ENCODE assay signal across 14 cellular contexts in the genomic region with DNA sequence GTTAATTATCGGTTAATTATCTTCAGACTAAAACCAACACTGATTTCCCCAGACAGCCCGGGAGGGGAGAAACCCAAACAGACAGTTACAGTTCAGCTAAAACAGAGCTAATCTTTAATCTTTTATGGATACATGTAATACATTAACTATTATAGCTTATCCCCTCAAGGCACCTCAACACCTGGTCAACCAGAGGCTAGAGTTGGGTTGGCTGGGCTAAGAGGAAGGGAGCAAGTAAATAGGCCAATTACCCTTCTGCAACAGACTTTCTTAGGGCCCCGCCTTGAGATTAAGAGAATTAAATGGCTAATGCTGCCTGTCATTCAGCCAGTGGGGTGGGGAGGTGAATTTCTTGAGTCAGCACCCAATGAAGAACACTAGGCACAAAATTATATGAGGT. TPM values are rescaled to one million over a fixed set of nuclear protein-coding genes. Genes with fewer than 3 reads are reported as not detected.
DNase-seq lines count a peak whose midpoint lies in the region; ATAC-seq and TF ChIP-seq lines count a peak whose summit lies in the region.
"Had no signal": no experiment of that assay in that cellular context is flagged by ENCODE, and none has a peak within 500 bp of the region (broad histone marks: within the 10 kb centered on the region; RNA-seq: fewer than 3 reads in every experiment).

No MANE protein-coding gene starts in this region.

- peaks cover 18% of the 10 kb centered on the region for H3K4me1 ChIP-seq in mucosa of descending colon (ENCODE audit: low read depth)
- peaks cover 0 to 12% (median 0%) of the 10 kb centered on the region in 9 donors for H3K4me1 ChIP-seq in heart right ventricle

- peak; percentile 62 for ATAC-seq in GM19438 (IDR thresholded peaks at IDR 0.05; ENCODE audit: low read depth, unreplicated experiment)
- ATAC-seq in HG03108 (IDR thresholded peaks at IDR 0.05; ENCODE audit: unreplicated experiment) = peak; percentile 69
- peak; percentile 91 for ATAC-seq in mucosa of descending colon
- ATAC-seq in left ventricle myocardium superior = no peak
- no peak for ATAC-seq in HG02970 (IDR thresholded peaks at IDR 0.05; ENCODE audit: low FRiP score, unreplicated experiment)
- no peak for ATAC-seq in heart right ventricle

- H3K4me1 Mint-ChIP-seq in mesothelial cell of epicardium = peaks cover 3% of the 10 kb centered on the region

- H3K27me3 ChIP-seq in heart right ventricle = peaks cover 0 to 14% (median 0%) of the 10 kb centered on the region in 7 donors
- H3K27me3 ChIP-seq: MG63 had no signal

- intact Hi-C loops in mucosa of descending colon (cut with DNase I, micrococcal nuclease) = no loop called here
- intact Hi-C loops in left ventricle myocardium superior (cut with micrococcal nuclease) = no loop called here
- intact Hi-C loops in heart right ventricle (cut with DNase I) = loop anchor here in 1 of 10 donors (10.0 kb wide), 1 partner anchor 57 kb away; no protein-coding TSS in a partner anchor

- H3K36me3 Mint-ChIP-seq in mesothelial cell of epicardium = no peaks in the 10 kb centered on the region

- H3K4me3 ChIP-seq in mucosa of descending colon (no peak overlapping the region), heart right ventricle (no peak overlapping the region)
- H3K4me3 ChIP-seq: MG63, skin epidermis had no signal

- peak overlapping the region; percentile 54 for H3K27ac ChIP-seq in VCaP
- H3K27ac ChIP-seq in heart right ventricle = no peak overlapping the region
- H3K27ac ChIP-seq: skin epidermis had no signal

- peak in 2 of 3 donors; percentile 39 to 85 for DNase-seq in mucosa of descending colon
- no peak for DNase-seq in mesothelial cell of epicardium (ENCODE audit: low spot score in 2 of 2, unreplicated experiment in 2 of 2)
- no peak for DNase-seq in left ventricle myocardium superior
- no peak for DNase-seq in heart right ventricle
- DNase-seq: activated T-cell treated with anti-CD3 and anti-CD28 coated beads for 4 hours, foreskin fibroblast, MG63, NCI-H526, trophoblast cell had no signal

- WGBS in heart right ventricle, 2 donors = 64 to 77% methylated on average over 3 of the region's 3 CpGs

- TF ChIP-seq CTCF in VCaP (conservative IDR thresholded peaks at IDR 0.05) (no peak), mucosa of descending colon (IDR thresholded peaks at IDR 0.05) (no peak), mesothelial cell of epicardium (IDR thresholded peaks at IDR 0.05; ENCODE audit: unreplicated experiment) (no peak), heart right ventricle (IDR thresholded peaks at IDR 0.05) (no peak)

- H3K9me3 Mint-ChIP-seq in mesothelial cell of epicardium = no peaks in the 10 kb centered on the region

- H3K27me3 Mint-ChIP-seq in mesothelial cell of epicardium (ENCODE audit: low read depth) = no peaks in the 10 kb centered on the region

- no peak overlapping the region for H3K4me3 Mint-ChIP-seq in mesothelial cell of epicardium

- H3K27ac Mint-ChIP-seq in mesothelial cell of epicardium = no peak overlapping the region

- H3K36me3 ChIP-seq in mucosa of descending colon (ENCODE audit: low read depth) (no peaks in the 10 kb centered on the region), heart right ventricle (no peaks in the 10 kb centered on the region)
- H3K36me3 ChIP-seq: MG63 had no signal

- no peaks in the 10 kb centered on the region for H3K9me3 ChIP-seq in mucosa of descending colon
- H3K9me3 ChIP-seq in heart right ventricle = no peaks in the 10 kb centered on the region
- H3K9me3 ChIP-seq: MG63 had no signal

RNA-seq across cellular contexts. Expression of gene MED18, which starts 6.6 kb away (rescaled TPM):
- total RNA-seq in mucosa of descending colon (10 to 100 TPM; 20.8 to 33.0 (median 23.7) TPM), mesothelial cell of epicardium (9.2 to 11.7 TPM (median 9.9 TPM) in 3 replicates), left ventricle myocardium superior (8.4 TPM), heart right ventricle (10 to 100 TPM in 6 of 10 donors, 1 to 10 TPM in 4; 6.5 to 13.9 (median 10.8) TPM)
- 10 to 100 TPM; 10.4 to 20.4 TPM for polyA plus RNA-seq in heart right ventricle

RNA-seq across cellular contexts. Expression of gene PHACTR4, which starts 47.3 kb away (rescaled TPM):
- 10 to 100 TPM; 47.6 to 62.3 (median 54.8) TPM for total RNA-seq in mucosa of descending colon
- total RNA-seq in mesothelial cell of epicardium = 67.4 to 69.8 TPM (median 67.5 TPM) in 3 replicates
- total RNA-seq in left ventricle myocardium superior = 17.9 TPM
- 10 to 100 TPM; 14.0 to 24.9 (median 18.5) TPM for total RNA-seq in heart right ventricle
- polyA plus RNA-seq in heart right ventricle = 10 to 100 TPM; 17.0 to 36.1 TPM

Comparison
In these comparisons a context has a peak if more than half of its experiments do, and no peak if none do; other contexts are left out.
1. ATAC-seq: peak in GM19438 (single experiment), HG03108 (single experiment) and mucosa of descending colon (single experiment); none in left ventricle myocardium superior (single experiment), HG02970 (single experiment) and heart right ventricle (0 of 8).
2. DNase-seq: peak in mucosa of descending colon (2 of 3); none in mesothelial cell of epicardium (0 of 2), left ventricle myocardium superior (single experiment) and heart right ventricle (0 of 2).